In genomic region chr16:85625053-85625452, GRCh38 we compare ENCODE assay signal across 16 cellular contexts. TPM values are rescaled to one million over a fixed set of nuclear protein-coding genes. Genes with fewer than 3 reads are reported as not detected.
DNase-seq lines count a peak whose midpoint lies in the region; ATAC-seq and TF ChIP-seq lines count a peak whose summit lies in the region.
"Had no signal": no experiment of that assay in that cellular context is flagged by ENCODE, and none has a peak within 500 bp of the region (broad histone marks: within the 10 kb centered on the region; RNA-seq: fewer than 3 reads in every experiment).

No MANE protein-coding gene starts in this region.

- peaks cover 46% of the 10 kb centered on the region for H3K36me3 ChIP-seq in BE2C

- in situ Hi-C loops in G401 (cut with HindIII; ENCODE audit: low sequenced_read_pairs), result no loop called here

- ATAC-seq in HG02798 (IDR thresholded peaks at IDR 0.05; ENCODE audit: poor library complexity, unreplicated experiment), result no peak
- ATAC-seq: left cardiac atrium, T-helper 17 cell had no signal

- H3K4me3 ChIP-seq in BE2C (ENCODE audit: low read depth, low read length), result no peak overlapping the region
- H3K4me3 ChIP-seq: hepatocyte had no signal

- TF ChIP-seq CTCF in BE2C (IDR thresholded peaks at IDR 0.05; ENCODE audit: low read depth, low read length), result no peak

- peaks cover 46% of the 10 kb centered on the region for H3K4me1 ChIP-seq in BE2C

- DNase-seq in BE2C (peak; percentile 78), G401 (ENCODE audit: low spot score) (peak; percentile 68), NCI-H82 (lab: John Stamatoyannopoulos, UW) (peak; percentile 99), iPS-NIHi7 (ENCODE audit: extremely low spot score) (peak; percentile 51), OCI-M2 (lab: John Stamatoyannopoulos, UW; ENCODE audit: unreplicated experiment) (no peak), NOMO-1 treated with dmso at 0.1 percent for 144 hours (lab: John Stamatoyannopoulos, UW; ENCODE audit: unreplicated experiment) (no peak), nucleus accumbens (lab: John Stamatoyannopoulos, UW) (no peak)
- DNase-seq: activated CD4-positive, alpha-beta T cell treated with anti-CD3 and anti-CD28 coated beads for 1 hour; HFFc6; left cardiac atrium; MM.1S; SHP77 treated with DMSO at 0.1 percent for 48 hours; stimulated activated CD4-positive, alpha-beta T cell treated with anti-CD3 and anti-CD28 coated beads, Interleukin-2, amount 100 ng/mL, for 48 hours; T-helper 17 cell had no signal

- H3K9me3 ChIP-seq in BE2C, result peaks cover 5% of the 10 kb centered on the region; the same call in 1 of the 2 replicates

- no peaks in the 10 kb centered on the region for H3K27me3 ChIP-seq in BE2C
- H3K27me3 ChIP-seq: hepatocyte had no signal

RNA-seq across cellular contexts. Expression of gene GSE1, which starts 11.9 kb away (rescaled TPM):
- 134 TPM for polyA plus RNA-seq in BE2C (2012; ENCODE audit: insufficient read depth, insufficient read length, low read depth)
- total RNA-seq in G401 (2014; rRNA removed; shearing (Covaris generic)), result 22.8 and 35.6 TPM in 2 replicates

Comparison
In these comparisons a context has a peak if more than half of its experiments do, and no peak if none do; other contexts are left out.
1. DNase-seq: peak in BE2C (single experiment), G401 (single experiment), NCI-H82 (single experiment) and iPS-NIHi7 (single experiment); none in OCI-M2 (single experiment), NOMO-1 treated with dmso at 0.1 percent for 144 hours (single experiment) and nucleus accumbens (0 of 56).